ENCODE assay signal across 10 cellular contexts in the genomic region with DNA sequence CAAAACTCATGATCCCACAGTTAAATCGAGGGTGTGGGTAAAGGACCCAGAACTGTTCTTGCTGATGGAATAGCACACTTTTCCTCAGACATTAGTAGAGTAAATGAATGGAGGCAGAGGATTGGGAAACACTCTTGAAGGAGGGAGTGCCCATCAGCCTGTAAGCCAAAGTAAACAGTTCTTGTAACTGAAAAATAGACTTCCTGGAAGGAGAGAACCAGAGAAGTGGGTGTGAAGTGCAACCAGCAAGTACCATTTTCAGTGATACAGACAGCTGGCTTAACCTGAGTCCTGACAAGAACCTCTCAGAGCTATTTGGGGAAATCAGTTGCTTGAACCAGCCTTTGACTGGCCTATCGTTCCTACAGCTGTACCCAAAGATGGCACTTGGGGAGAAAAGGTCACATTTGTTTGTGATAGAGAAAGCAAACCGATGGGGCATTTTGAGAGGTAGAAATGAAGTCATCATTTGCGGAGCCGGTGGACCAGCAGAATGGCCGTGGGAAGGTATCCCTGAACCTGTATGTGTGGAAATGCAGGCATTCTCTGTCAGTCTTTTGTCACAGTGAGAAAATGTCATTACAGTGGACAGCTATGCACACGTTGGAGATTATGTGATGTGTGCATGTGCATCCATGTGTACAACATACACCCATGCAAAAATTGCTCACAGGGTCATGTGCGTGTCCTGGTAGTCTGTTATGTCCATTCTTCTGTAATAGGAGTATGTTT. TPM values are rescaled to one million over a fixed set of nuclear protein-coding genes. Genes with fewer than 3 reads are reported as not detected.
DNase-seq lines count a peak whose midpoint lies in the region; FAIRE-seq and TF ChIP-seq lines count a peak whose summit lies in the region.
"Had no signal": no experiment of that assay in that cellular context is flagged by ENCODE, and none has a peak within 500 bp of the region (broad histone marks: within the 10 kb centered on the region; RNA-seq: fewer than 3 reads in every experiment).

No MANE protein-coding gene starts in this region.

- H3K4me2 ChIP-seq in H1 (ENCODE audit: insufficient read depth in 1 of 2, low read depth in 2 of 2, low read length in 2 of 2): no peak overlapping the region; a peak in 1 of 4 replicates

- H3K4me1 ChIP-seq in Caco-2 (peaks cover 92% of the 10 kb centered on the region), H1 (replicated peaks in 1 of 4; ENCODE audit: control insufficient read depth in 3 of 4, insufficient read depth in 4 of 4, low read length in 3 of 4) (peaks cover 9 to 48% (median 43%) of the 10 kb centered on the region in 4 experiments)

- H3K36me3 ChIP-seq in Caco-2 (ENCODE audit: control insufficient read depth, insufficient read depth, low read length): no peaks in the 10 kb centered on the region; the same call in 1 of the 2 replicates
- H3K36me3 ChIP-seq in H1 (ENCODE audit: control insufficient read depth in 2 of 4, insufficient read depth in 4 of 4, low read length in 3 of 4): no peaks in the 10 kb centered on the region

- H3K9ac ChIP-seq in H1 (replicated peaks in 1 of 4; ENCODE audit: extremely low read depth in 1 of 4, low read depth in 3 of 4, low read length in 3 of 4): no peak overlapping the region

- H3K79me1 ChIP-seq in H1 (ENCODE audit: low read depth, low read length): peaks cover 4% of the 10 kb centered on the region

- H3K4me3 ChIP-seq in Caco-2 (ENCODE audit: low read depth, low read length) (no peak overlapping the region), H1 (ENCODE audit: extremely low read depth in 1 of 4, insufficient read depth in 2 of 4, low read depth in 3 of 4, low read length in 4 of 4) (no peak overlapping the region)

- no peak for TF ChIP-seq RAD21 in H1 (IDR thresholded peaks at IDR 0.05 in 1 of 2, conservative IDR thresholded peaks at IDR 0.05 in 1 of 2; ENCODE audit: low read depth in 2 of 2, low read length in 2 of 2)

- H3K23me2 ChIP-seq in H1 (ENCODE audit: low read depth, low read length): peaks cover 5% of the 10 kb centered on the region; the same call in 1 of the 2 replicates

- intact Hi-C loops in Caco-2 (cut with micrococcal nuclease; ENCODE audit: unreplicated experiment): loop anchor here (5.0 kb wide), 1 partner anchor 79 kb away; no protein-coding TSS in a partner anchor

- H3K4ac ChIP-seq in H1 (replicated peaks; ENCODE audit: insufficient read length, low read depth, low read length): no peak overlapping the region

- H3K27me3 ChIP-seq in Caco-2 (replicated peaks; ENCODE audit: control insufficient read depth, insufficient read depth, low read length) (no peaks in the 10 kb centered on the region), H1 (replicated peaks in 1 of 4; ENCODE audit: control insufficient read depth in 3 of 4, extremely low read depth in 1 of 4, insufficient read depth in 3 of 4, low read length in 3 of 4) (no peaks in the 10 kb centered on the region)

- H2AFZ ChIP-seq in H1 (ENCODE audit: low read length): no peak overlapping the region

- peaks cover 37 to 100% of the 10 kb centered on the region in 2 experiments for H3K79me2 ChIP-seq in H1 (ENCODE audit: control insufficient read depth in 1 of 2, insufficient read depth in 2 of 2, low read length in 2 of 2)

- no peak for FAIRE-seq in H1 (lab: Jason Lieb, UNC)
- no peak for FAIRE-seq in GM12892 (lab: Jason Lieb, UNC)

- POLR2A ChIA-PET in Caco-2 (lab: Charles Lee): interaction anchor here (0.6 kb wide), 1 partner anchor 160 kb away, joined by 4 read pairs; no protein-coding TSS in a partner anchor
- POLR2A ChIA-PET in H1 (lab: Charles Lee; ENCODE audit: partially characterized antibody): interaction anchor here (0.7 to 2.2 kb wide), 5 partner anchors 8 to 37 kb away, joined by 3 to 6 read pairs (median 4); a partner anchor contains a TSS

- H3K27me3 Mint-ChIP-seq in Caco-2 (ENCODE audit: insufficient read depth, unreplicated experiment): no peaks in the 10 kb centered on the region

- peak overlapping the region; percentile 76 for H4K91ac ChIP-seq in H1 (replicated peaks; ENCODE audit: insufficient read length, low read length)

- peaks cover 0 to 9% of the 10 kb centered on the region in 2 experiments for H4K20me1 ChIP-seq in H1 (replicated peaks in 1 of 2; ENCODE audit: control insufficient read depth in 1 of 2, insufficient read depth in 2 of 2, low read length in 2 of 2)

- no peaks in the 10 kb centered on the region for H3K9me3 ChIP-seq in Caco-2
- H3K9me3 ChIP-seq in H1 (ENCODE audit: insufficient read depth in 2 of 2, low read depth in 1 of 2, low read length in 1 of 2): no peaks in the 10 kb centered on the region

- 0 out of 2 replicates have a peak overlapping the region, but pooled peaks have one; percentile 6 for H2BK15ac ChIP-seq in H1 (ENCODE audit: low read length)

- no TSS peak for BruUV-seq in Caco-2 (replicated peaks; lab: Mats Ljungman, UMichigan)

- no peaks in the 10 kb centered on the region for H3K9me3 Mint-ChIP-seq in Caco-2 (ENCODE audit: unreplicated experiment)
- H3K9me3 Mint-ChIP-seq: T-cell had no signal

- TF ChIP-seq CTCF in Caco-2 (IDR thresholded peaks at IDR 0.05; ENCODE audit: insufficient read depth in 1 of 2, low read depth in 1 of 2, low read length in 1 of 2, severe bottlenecking in 1 of 2, unreplicated experiment in 1 of 2): no peak
- TF ChIP-seq CTCF in H1 (IDR thresholded peaks at IDR 0.05; ENCODE audit: control extremely low read depth in 1 of 3, insufficient read depth in 1 of 3, low read depth in 1 of 3, low read length in 3 of 3): no peak
- TF ChIP-seq CTCF in GM10266 (IDR thresholded peaks at IDR 0.05; ENCODE audit: control insufficient read depth, insufficient read depth, low read depth, missing control alignments): no peak

- H2BK120ac ChIP-seq in H1 (replicated peaks; ENCODE audit: low read depth, low read length): no peak overlapping the region

- H3K4me3 Mint-ChIP-seq in Caco-2 (ENCODE audit: unreplicated experiment): peak overlapping the region; percentile 40
- H3K4me3 Mint-ChIP-seq: T-cell had no signal

- peak overlapping the region; percentile 43; the same call in 1 of the 2 replicates for H2AK5ac ChIP-seq in H1 (ENCODE audit: low read depth, low read length)

- H3K23ac ChIP-seq in H1 (ENCODE audit: insufficient read length): no peak overlapping the region

- TF ChIP-seq EP300 in H1 (IDR thresholded peaks at IDR 0.05; ENCODE audit: borderline replicate concordance in 1 of 2, low read depth in 2 of 2, low read length in 2 of 2): no peak

- peak overlapping the region; percentile 13; the same call in 1 of the 2 replicates for H2BK12ac ChIP-seq in H1 (ENCODE audit: low read depth, low read length)

- 91% methylated on average over 8 of the region's 8 CpGs; no CpG with 5 or more reads in 1 of the 2 experiments for WGBS in H1 (ENCODE audit: extremely low coverage in 1 of 2, insufficient coverage in 1 of 2, insufficient read length in 1 of 2, insufficient replicate concordance in 2 of 2, low coverage in 1 of 2, low lambda C conversion rate in 2 of 2, missing lambda C conversion rate in 1 of 2), 2 experiments

- no peak overlapping the region for H4K8ac ChIP-seq in H1 (ENCODE audit: extremely low read depth, insufficient read depth, low read length)

- peaks cover 78% of the 10 kb centered on the region for H3K4me1 Mint-ChIP-seq in Caco-2 (ENCODE audit: low read depth, unreplicated experiment)

- H2BK5ac ChIP-seq in H1 (ENCODE audit: low read depth, low read length): 0 out of 2 replicates have a peak overlapping the region, but pooled peaks have one; percentile 48

- no peak overlapping the region; the same call in 1 of the 2 replicates for H2BK20ac ChIP-seq in H1 (ENCODE audit: low read length)

- H3K27ac ChIP-seq in H1 (ENCODE audit: low read depth, low read length): no peak overlapping the region

- DNase-seq in Caco-2: no peak
- DNase-seq in M059J (ENCODE audit: low read depth): peak; percentile 62
- no peak for DNase-seq in H1 (ENCODE audit: low read depth in 1 of 2, low spot score in 2 of 2)
- DNase-seq in myocyte (ENCODE audit: low read depth): peak; percentile 62
- no peak for DNase-seq in GM10266 (ENCODE audit: extremely low spot score)
- DNase-seq in activated CD4-positive, alpha-beta T cell treated with anti-CD3 and anti-CD28 coated beads for 48 hours: no peak
- no peak for DNase-seq in NOMO-1 treated with dmso at 0.1 percent for 144 hours (lab: John Stamatoyannopoulos, UW; ENCODE audit: unreplicated experiment)
- DNase-seq in GM12892 (ENCODE audit: insufficient read length): no peak
- DNase-seq: DMS 273 treated with DMSO at 0.1 percent for 48 hours, T-cell had no signal

- H3K18ac ChIP-seq in H1 (ENCODE audit: extremely low read depth, low read length): no peak overlapping the region

- CTCF ChIA-PET in Caco-2 (lab: Charles Lee) (no interaction called here), H1 (lab: Charles Lee; ENCODE audit: partially characterized antibody) (interaction anchor here (0.7 to 2.7 kb wide), 3 partner anchors 20 to 87 kb away, joined by 3 to 11 read pairs (median 4); no protein-coding TSS in a partner anchor)

- H3K56ac ChIP-seq in H1 (replicated peaks; ENCODE audit: insufficient read length, low read depth, low read length): no peak overlapping the region

- peak overlapping the region; percentile 65 for H3K27ac Mint-ChIP-seq in Caco-2 (ENCODE audit: unreplicated experiment)
- H3K27ac Mint-ChIP-seq: T-cell had no signal

- TF ChIP-seq POLR2A in H1 (IDR thresholded peaks at IDR 0.05; ENCODE audit: control extremely low read depth in 1 of 2, low read depth in 2 of 2, low read length in 2 of 2) (no peak), GM12892 (IDR thresholded peaks at IDR 0.05; ENCODE audit: low read depth, low read length) (no peak)

- no peak overlapping the region for H3K14ac ChIP-seq in H1 (ENCODE audit: insufficient read length)

- H4K5ac ChIP-seq in H1 (ENCODE audit: insufficient read length, low read depth, low read length): no peak overlapping the region

- H3K36me3 Mint-ChIP-seq in Caco-2 (ENCODE audit: insufficient read depth, unreplicated experiment): peaks cover 95% of the 10 kb centered on the region
- H3K36me3 Mint-ChIP-seq: T-cell had no signal

RNA-seq across cellular contexts. Expression of a gene that starts 17.7 kb away (rescaled TPM):
- total RNA-seq in Caco-2 (2022) (270 and 292 TPM in 2 replicates), myocyte (38.8 and 41.2 TPM in 2 replicates)
- total RNA-seq in M059J (2014; rRNA removed; shearing (Covaris generic)): 98.2 and 186 TPM in 2 replicates
- total RNA-seq in H1 (2021; fragmentation: NEBNext Ultra II Directional; extraction: Animal tissue kit (Norgen Biotek cat#: 25700)): 27.4 and 28.4 TPM in 2 replicates
- 9.4 and 13.8 TPM in 2 replicates for polyA plus RNA-seq in H1 (2011; rRNA removed)
- 13.0 TPM for polyA plus RNA-seq in H1 (2011; cell fraction: cytosol; rRNA removed)
- polyA plus RNA-seq in H1 (2011; cell fraction: nucleus; rRNA removed): 46.3 TPM
- 9.4 to 16.8 TPM (median 12.1 TPM) in 4 replicates for polyA plus RNA-seq in H1 (2012, experiment 1 of 2)
- 1.1 TPM for polyA plus RNA-seq in H1 (2012, experiment 2 of 2)
- polyA plus RNA-seq in H1 (2013, experiment 1 of 2): 18.4 TPM
- 18.2 TPM for polyA plus RNA-seq in H1 (2013, experiment 2 of 2)
- polyA minus RNA-seq in H1 (2011; rRNA and poly(A)+ RNA removed): 73.3 and 108 TPM in 2 replicates
- polyA minus RNA-seq in H1 (2011; cell fraction: cytosol; rRNA and poly(A)+ RNA removed): 54.9 TPM
- polyA minus RNA-seq in H1 (2011; cell fraction: nucleus; rRNA and poly(A)+ RNA removed): 133 TPM
- polyA plus RNA-seq in myocyte (2012): 158 TPM
- 4.2 TPM for polyA plus RNA-seq in GM12892 (2012; ENCODE audit: missing spikeins)

Comparison
In these comparisons a context has a peak if more than half of its experiments do, and no peak if none do; other contexts are left out.
1. DNase-seq: peak in M059J (single experiment) and myocyte (single experiment); none in Caco-2 (0 of 2), H1 (0 of 2), GM10266 (single experiment), activated CD4-positive, alpha-beta T cell treated with anti-CD3 and anti-CD28 coated beads for 48 hours (single experiment), NOMO-1 treated with dmso at 0.1 percent for 144 hours (single experiment) and GM12892 (single experiment).